8 cellular contexts compared by ENCODE assay signal in genomic region chr10:42960491-42961155, GRCh38.
DNase-seq lines count a peak whose midpoint lies in the region; TF ChIP-seq lines count a peak whose summit lies in the region.

No MANE protein-coding gene starts in this region.

- peak; percentile 2 for DNase-seq in GM10248 (ENCODE audit: extremely low spot score)
- peak; percentile 62 to 85 for DNase-seq in PC-9
- DNase-seq in fibroblast of lung (ENCODE audit: low read depth in 2 of 2), result peak; percentile 8 to 14
- peak; percentile 73 for DNase-seq in osteocyte (ENCODE audit: extremely low spot score, unreplicated experiment)
- DNase-seq in SKM-1 treated with dmso at 0.1 percent for 144 hours (lab: John Stamatoyannopoulos, UW; ENCODE audit: unreplicated experiment), result no peak
- DNase-seq in OCI-LY7 (ENCODE audit: low spot score), result no peak
- DNase-seq in activated naive CD4-positive, alpha-beta T cell (lab: John Stamatoyannopoulos, UW), result no peak
- no peak for DNase-seq in activated CD4-positive, alpha-beta T cell treated with anti-CD3 and anti-CD28 coated beads, Interleukin-2, amount 10 ng/mL, durations not matched to agents 7 days and 5 days

- no peaks in the 10 kb centered on the region for H3K27me3 ChIP-seq in PC-9 (ENCODE audit: insufficient read depth, low read depth)
- no peaks in the 10 kb centered on the region for H3K27me3 ChIP-seq in fibroblast of lung (ENCODE audit: control insufficient read depth, insufficient read depth, low read length)

- H2AFZ ChIP-seq in PC-9 (no peak overlapping the region), fibroblast of lung (ENCODE audit: low read length) (no peak overlapping the region), OCI-LY7 (ENCODE audit: low read length) (no peak overlapping the region)

- no peak overlapping the region for H3K27ac Mint-ChIP-seq in osteocyte (ENCODE audit: unreplicated experiment)
- H3K27ac Mint-ChIP-seq in activated CD4-positive, alpha-beta T cell treated with anti-CD3 and anti-CD28 coated beads, Interleukin-2, amount 10 ng/mL, durations not matched to agents 7 days and 5 days, result no peak overlapping the region

- H3K36me3 ChIP-seq in PC-9 (ENCODE audit: low read depth) (no peaks in the 10 kb centered on the region), fibroblast of lung (ENCODE audit: control insufficient read depth, insufficient read depth, low read length) (no peaks in the 10 kb centered on the region), OCI-LY7 (ENCODE audit: insufficient read depth, low read length) (no peaks in the 10 kb centered on the region)

- BruUV-seq in PC-9 (replicated peaks; lab: Mats Ljungman, UMichigan) (no TSS peak), OCI-LY7 (replicated peaks; lab: Mats Ljungman, UMichigan) (no TSS peak)

- no peak overlapping the region for H3K9ac ChIP-seq in fibroblast of lung (ENCODE audit: insufficient read depth, low read length)

- peak overlapping the region; percentile 48 for H3K4me2 ChIP-seq in PC-9
- no peak overlapping the region for H3K4me2 ChIP-seq in fibroblast of lung (ENCODE audit: extremely low read depth, insufficient read depth, low read length)
- H3K4me2 ChIP-seq in OCI-LY7 (ENCODE audit: low read length), result no peak overlapping the region

- peaks cover 20% of the 10 kb centered on the region for H3K4me1 ChIP-seq in PC-9 (replicated peaks; ENCODE audit: insufficient read depth)
- H3K4me1 ChIP-seq in fibroblast of lung (ENCODE audit: control insufficient read depth, extremely low read depth, insufficient read depth, low read length), result no peaks in the 10 kb centered on the region
- H3K4me1 ChIP-seq in OCI-LY7 (ENCODE audit: insufficient read depth, low read length, poor library complexity, severe bottlenecking), result no peaks in the 10 kb centered on the region

- H3K36me3 Mint-ChIP-seq in osteocyte (ENCODE audit: unreplicated experiment), result no peaks in the 10 kb centered on the region
- no peaks in the 10 kb centered on the region for H3K36me3 Mint-ChIP-seq in activated CD4-positive, alpha-beta T cell treated with anti-CD3 and anti-CD28 coated beads, Interleukin-2, amount 10 ng/mL, durations not matched to agents 7 days and 5 days (ENCODE audit: low read depth)

- CTCF ChIA-PET in GM10248 (lab: Yijun Ruan, JAX), result interaction anchor here (1.5 kb wide), 1 partner anchor 14 kb away, joined by 3 read pairs; no protein-coding TSS in a partner anchor
- CTCF ChIA-PET in PC-9 (lab: Charles Lee), result no interaction called here
- CTCF ChIA-PET in OCI-LY7 (lab: Charles Lee; ENCODE audit: unreplicated experiment), result no interaction called here
- CTCF ChIA-PET in activated CD4-positive, alpha-beta T cell treated with anti-CD3 and anti-CD28 coated beads, Interleukin-2, amount 10 ng/mL, durations not matched to agents 7 days and 5 days (lab: Charles Lee), result no interaction called here

- no peak overlapping the region for H3K27ac ChIP-seq in PC-9
- no peak overlapping the region for H3K27ac ChIP-seq in fibroblast of lung (ENCODE audit: insufficient read depth, low read length)
- no peak overlapping the region for H3K27ac ChIP-seq in OCI-LY7 (ENCODE audit: low read depth, low read length, poor library complexity, severe bottlenecking)

- H3K79me2 ChIP-seq in PC-9 (ENCODE audit: low read depth) (no peaks in the 10 kb centered on the region), fibroblast of lung (ENCODE audit: control insufficient read depth, insufficient read depth, low read length) (no peaks in the 10 kb centered on the region), OCI-LY7 (ENCODE audit: insufficient read depth, low read depth, low read length) (no peaks in the 10 kb centered on the region)

- no peaks in the 10 kb centered on the region for H3K9me2 ChIP-seq in PC-9 (ENCODE audit: insufficient read depth)
- H3K9me2 ChIP-seq in OCI-LY7 (ENCODE audit: insufficient read depth, low read length), result no peaks in the 10 kb centered on the region

- H3K27me3 Mint-ChIP-seq in osteocyte (ENCODE audit: unreplicated experiment), result peaks cover 7% of the 10 kb centered on the region
- H3K27me3 Mint-ChIP-seq in activated CD4-positive, alpha-beta T cell treated with anti-CD3 and anti-CD28 coated beads, Interleukin-2, amount 10 ng/mL, durations not matched to agents 7 days and 5 days, result peaks cover 10% of the 10 kb centered on the region

- peaks cover 6% of the 10 kb centered on the region; the same call in 1 of the 2 replicates for H3F3A ChIP-seq in PC-9 (ENCODE audit: insufficient read depth, low read depth)

- H3K9me3 ChIP-seq in PC-9 (ENCODE audit: insufficient read depth, low read depth) (no peaks in the 10 kb centered on the region), fibroblast of lung (ENCODE audit: control insufficient read depth, insufficient read depth, low read depth, low read length) (no peaks in the 10 kb centered on the region), OCI-LY7 (ENCODE audit: low read length) (no peaks in the 10 kb centered on the region)

- H4K20me1 ChIP-seq in PC-9 (ENCODE audit: insufficient read depth) (no peaks in the 10 kb centered on the region), fibroblast of lung (ENCODE audit: control insufficient read depth, extremely low read depth, insufficient read depth, low read length) (no peaks in the 10 kb centered on the region), OCI-LY7 (ENCODE audit: insufficient read depth, low read length) (no peaks in the 10 kb centered on the region)

- POLR2A ChIA-PET in GM10248 (lab: Yijun Ruan, JAX), result no interaction called here
- POLR2A ChIA-PET in PC-9 (lab: Charles Lee; ENCODE audit: unreplicated experiment), result no interaction called here
- POLR2A ChIA-PET in OCI-LY7 (lab: Charles Lee), result no interaction called here
- POLR2A ChIA-PET in activated CD4-positive, alpha-beta T cell treated with anti-CD3 and anti-CD28 coated beads, Interleukin-2, amount 10 ng/mL, durations not matched to agents 7 days and 5 days (lab: Charles Lee), result no interaction called here

- intact Hi-C loops in PC-9 (cut with micrococcal nuclease; ENCODE audit: unreplicated experiment), result no loop called here
- intact Hi-C loops in OCI-LY7 (cut with micrococcal nuclease; ENCODE audit: unreplicated experiment), result no loop called here

- TF ChIP-seq CTCF in GM10248 (IDR thresholded peaks at IDR 0.05; ENCODE audit: control extremely low read depth, extremely low read depth, low read depth, missing control alignments) (no peak), PC-9 (conservative IDR thresholded peaks at IDR 0.05) (no peak), fibroblast of lung (conservative IDR thresholded peaks at IDR 0.05 in 1 of 2, IDR thresholded peaks at IDR 0.05 in 1 of 2; ENCODE audit: low read depth in 1 of 2, low read length in 2 of 2) (no peak), osteocyte (IDR thresholded peaks at IDR 0.05) (no peak), OCI-LY7 (conservative IDR thresholded peaks at IDR 0.05; ENCODE audit: low read length) (no peak)

- H3K4me1 Mint-ChIP-seq in osteocyte (ENCODE audit: unreplicated experiment), result peaks cover 20% of the 10 kb centered on the region
- H3K4me1 Mint-ChIP-seq in activated CD4-positive, alpha-beta T cell treated with anti-CD3 and anti-CD28 coated beads, Interleukin-2, amount 10 ng/mL, durations not matched to agents 7 days and 5 days, result no peaks in the 10 kb centered on the region

- no peak overlapping the region for H3K4me3 ChIP-seq in PC-9
- H3K4me3 ChIP-seq in fibroblast of lung (replicated peaks in 1 of 4; ENCODE audit: control extremely low read depth in 1 of 4, insufficient read depth in 1 of 4, low read depth in 3 of 4, low read length in 4 of 4), result no peak overlapping the region
- no peak overlapping the region for H3K4me3 ChIP-seq in OCI-LY7 (ENCODE audit: low read depth, low read length, poor library complexity, severe bottlenecking)

- H3K4me3 Mint-ChIP-seq in osteocyte (ENCODE audit: unreplicated experiment), result no peak overlapping the region
- no peak overlapping the region for H3K4me3 Mint-ChIP-seq in activated CD4-positive, alpha-beta T cell treated with anti-CD3 and anti-CD28 coated beads, Interleukin-2, amount 10 ng/mL, durations not matched to agents 7 days and 5 days

- H3K9me3 Mint-ChIP-seq in osteocyte (ENCODE audit: unreplicated experiment), result peaks cover 5% of the 10 kb centered on the region
- H3K9me3 Mint-ChIP-seq in activated CD4-positive, alpha-beta T cell treated with anti-CD3 and anti-CD28 coated beads, Interleukin-2, amount 10 ng/mL, durations not matched to agents 7 days and 5 days, result no peaks in the 10 kb centered on the region

Comparison
In these comparisons a context has a peak if more than half of its experiments do, and no peak if none do; other contexts are left out.
1. DNase-seq: peak in GM10248 (single experiment), PC-9 (2 of 2), fibroblast of lung (2 of 2) and osteocyte (single experiment); none in SKM-1 treated with dmso at 0.1 percent for 144 hours (single experiment), OCI-LY7 (single experiment), activated naive CD4-positive, alpha-beta T cell (0 of 4) and activated CD4-positive, alpha-beta T cell treated with anti-CD3 and anti-CD28 coated beads, Interleukin-2, amount 10 ng/mL, durations not matched to agents 7 days and 5 days (single experiment).